8 cellular contexts compared by ENCODE assay signal in genomic region chr11:86919557-86920210, GRCh38. TPM values are rescaled to one million over a fixed set of nuclear protein-coding genes. Genes with fewer than 3 reads are reported as not detected.
DNase-seq lines count a peak whose midpoint lies in the region; ATAC-seq, FAIRE-seq and TF ChIP-seq lines count a peak whose summit lies in the region.

No MANE protein-coding gene starts in this region.

- peak overlapping the region; percentile 75 for H3K27ac ChIP-seq in right cardiac atrium (ENCODE audit: low read length)

- intact Hi-C loops in right cardiac atrium (cut with DNase I): loop anchor here (2.0 to 5.0 kb wide), 3 partner anchors 43 to 51 kb away; no protein-coding TSS in a partner anchor

- H3K9ac ChIP-seq in adipocyte (ENCODE audit: low read length): peak overlapping the region; percentile 64
- H3K9ac ChIP-seq in skeletal muscle satellite cell (ENCODE audit: low read depth, low read length): peak overlapping the region; percentile 27

- peak; percentile 75 for FAIRE-seq in GM18507 (lab: Jason Lieb, UNC)

- no peak overlapping the region for H3K4me3 ChIP-seq in adipocyte (ENCODE audit: low read length)
- H3K4me3 ChIP-seq in right cardiac atrium (ENCODE audit: low read length): no peak overlapping the region
- H3K4me3 ChIP-seq in skeletal muscle satellite cell (ENCODE audit: low read length): no peak overlapping the region

- peak; percentile 61 to 71 for ATAC-seq in right cardiac atrium
- ATAC-seq in HG03175 (IDR thresholded peaks at IDR 0.05; ENCODE audit: unreplicated experiment): no peak

- H3K4me1 ChIP-seq in adipocyte (ENCODE audit: control insufficient read depth, insufficient read depth, low read length) (peaks cover 49% of the 10 kb centered on the region), right cardiac atrium (ENCODE audit: control insufficient read depth, insufficient read depth, low read length) (peaks cover 4% of the 10 kb centered on the region), skeletal muscle satellite cell (ENCODE audit: control insufficient read depth, insufficient read depth, low read length) (peaks cover 42% of the 10 kb centered on the region)

- peak; percentile 72 for TF ChIP-seq CTCF in AG09319 (IDR thresholded peaks at IDR 0.05; ENCODE audit: low read depth, low read length)

- no peak for DNase-seq in AG09319 (ENCODE audit: extremely low read depth, low read depth)
- no peak for DNase-seq in GM18507 (ENCODE audit: extremely low spot score, insufficient read length, low read depth)
- DNase-seq in NCI-H1105 (lab: John Stamatoyannopoulos, UW): peak; percentile 53
- DNase-seq in adipocyte (ENCODE audit: low read depth): peak; percentile 92
- DNase-seq in right cardiac atrium: no peak
- DNase-seq in mucosa of gallbladder (ENCODE audit: low spot score): no peak

- peak overlapping the region; percentile 1 for H3K4me2 ChIP-seq in skeletal muscle satellite cell (ENCODE audit: low read length)

- WGBS in right cardiac atrium: 63% methylated on average over 7 of the region's 7 CpGs

- H3K9me3 ChIP-seq in adipocyte (ENCODE audit: control insufficient read depth, low read length) (no peaks in the 10 kb centered on the region), right cardiac atrium (ENCODE audit: control insufficient read depth, low read length) (no peaks in the 10 kb centered on the region), skeletal muscle satellite cell (replicated peaks; ENCODE audit: low read length) (no peaks in the 10 kb centered on the region)

- H3K27me3 ChIP-seq in adipocyte (replicated peaks; ENCODE audit: control insufficient read depth, insufficient read depth, low read length): no peaks in the 10 kb centered on the region
- H3K27me3 ChIP-seq in right cardiac atrium (ENCODE audit: control insufficient read depth, insufficient read depth): no peaks in the 10 kb centered on the region
- no peaks in the 10 kb centered on the region for H3K27me3 ChIP-seq in skeletal muscle satellite cell (ENCODE audit: control insufficient read depth, insufficient read depth, low read length)

- H3K36me3 ChIP-seq in adipocyte (ENCODE audit: control insufficient read depth, insufficient read depth, low read length, severe bottlenecking) (peaks cover 9% of the 10 kb centered on the region), skeletal muscle satellite cell (ENCODE audit: insufficient read depth, low read length) (no peaks in the 10 kb centered on the region)

RNA-seq across cellular contexts. Expression of gene FZD4, which starts 35.5 kb away (rescaled TPM):
- total RNA-seq in right cardiac atrium (10 to 100 TPM; 20.6 to 28.3 (median 24.6) TPM), mucosa of gallbladder (18.2 TPM)
- polyA plus RNA-seq in right cardiac atrium: 13.9 TPM
- 5.1 and 5.2 TPM in 2 replicates for total RNA-seq in skeletal muscle satellite cell (2012; rRNA removed)

Comparison
In these comparisons a context has a peak if more than half of its experiments do, and no peak if none do; other contexts are left out.
1. DNase-seq: peak in NCI-H1105 (single experiment) and adipocyte (single experiment); none in AG09319 (single experiment), GM18507 (single experiment), right cardiac atrium (0 of 3) and mucosa of gallbladder (single experiment).